27 cellular contexts compared by ENCODE assay signal in the genomic region with DNA sequence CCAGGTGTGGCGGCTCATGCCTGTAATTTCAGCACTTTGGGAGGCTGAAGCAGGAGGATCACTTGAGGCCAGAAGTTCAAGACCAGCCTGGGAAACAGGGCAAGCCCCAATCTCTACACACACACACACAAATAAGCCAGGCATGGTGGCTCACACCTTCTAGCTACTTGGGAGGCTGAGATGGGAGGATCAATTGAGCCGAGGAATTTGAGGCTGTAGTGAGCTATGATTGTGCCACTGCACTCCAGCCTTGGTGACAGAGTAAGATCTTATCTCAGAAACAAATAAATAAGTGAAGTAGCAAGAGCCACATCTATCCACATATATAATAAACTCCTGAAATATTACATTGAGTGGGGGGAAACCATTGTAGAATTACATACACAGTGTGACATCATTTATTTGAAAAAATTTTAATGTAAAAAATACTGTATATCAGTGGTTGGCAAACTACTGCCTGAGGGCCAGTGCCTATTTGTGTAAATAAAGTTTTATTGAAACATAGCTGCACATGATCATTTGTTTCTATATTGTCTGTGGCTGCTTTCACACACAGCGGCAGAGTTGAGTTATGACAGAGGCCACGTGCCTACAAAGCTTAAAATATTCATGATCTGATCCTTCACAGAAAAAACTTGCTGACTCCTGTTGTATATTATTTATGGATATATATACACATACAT.
"Had no signal": no experiment of that assay in that cellular context is flagged by ENCODE, and none has a peak within 500 bp of the region (broad histone marks: within the 10 kb centered on the region; RNA-seq: fewer than 3 reads in every experiment).

No MANE protein-coding gene starts in this region.

- H3K9me3 ChIP-seq: ovary, psoas muscle, right lobe of liver, sigmoid colon, stomach, thoracic aorta, thyroid gland, tibial nerve, upper lobe of right lung, uterus had no signal

- H3K4me1 ChIP-seq: parathyroid adenoma, right lobe of liver, sigmoid colon, stomach, thyroid gland, tibial nerve, upper lobe of right lung, uterus had no signal

- H3K9me3 Mint-ChIP-seq: naive thymus-derived CD8-positive, alpha-beta T cell; natural killer cell treated with Interleukin-12 subunit alpha and Interleukin-12 subunit beta and Interleukin-15 and Interleukin-18, amount 100 ng/mL, for 72 hours; stimulated activated effector memory CD8-positive, alpha-beta T cell treated with anti-CD3 and anti-CD28 coated beads, Interleukin-12 subunit alpha, Interleukin-12 subunit beta, amount 100 ng/mL, for 72 hours had no signal

- H3K4me3 Mint-ChIP-seq: naive thymus-derived CD8-positive, alpha-beta T cell; natural killer cell treated with Interleukin-12 subunit alpha and Interleukin-12 subunit beta and Interleukin-15 and Interleukin-18, amount 100 ng/mL, for 72 hours; neural progenitor cell; stimulated activated effector memory CD8-positive, alpha-beta T cell treated with anti-CD3 and anti-CD28 coated beads, Interleukin-12 subunit alpha, Interleukin-12 subunit beta, amount 100 ng/mL, for 72 hours; stimulated activated naive B cell treated with anti-CD40 and anti-IgM and Interleukin-4, amounts not matched to agents 10 μg/mL and 1 μg/mL and 100 μg/mL, for 72 hours; stimulated activated naive CD8-positive, alpha-beta T cell treated with anti-CD3 and anti-CD28 coated beads, Interleukin-15, Interleukin-2, amounts not matched to agents 100 ng/mL and 50 ng/mL, for 24 hours; type B pancreatic cell had no signal

- H3K27me3 ChIP-seq: ovary, right lobe of liver, sigmoid colon, thyroid gland, tibial nerve, upper lobe of right lung, uterus had no signal

- H3K9ac ChIP-seq: neural progenitor cell, parathyroid adenoma had no signal

- H3K36me3 Mint-ChIP-seq: naive thymus-derived CD8-positive, alpha-beta T cell; natural killer cell treated with Interleukin-12 subunit alpha and Interleukin-12 subunit beta and Interleukin-15 and Interleukin-18, amount 100 ng/mL, for 72 hours; neural progenitor cell; stimulated activated effector memory CD8-positive, alpha-beta T cell treated with anti-CD3 and anti-CD28 coated beads, Interleukin-12 subunit alpha, Interleukin-12 subunit beta, amount 100 ng/mL, for 72 hours; stimulated activated naive B cell treated with anti-CD40 and anti-IgM and Interleukin-4, amounts not matched to agents 10 μg/mL and 1 μg/mL and 100 μg/mL, for 72 hours; type B pancreatic cell had no signal

- H3K4me3 ChIP-seq: neural progenitor cell, ovary, psoas muscle, right lobe of liver, sigmoid colon, stomach, thoracic aorta, thyroid gland, tibial nerve, upper lobe of right lung, uterus had no signal

- H3K79me2 ChIP-seq: parathyroid adenoma had no signal

- H3K4me1 Mint-ChIP-seq: naive thymus-derived CD8-positive, alpha-beta T cell had no signal

- DNase-seq: naive thymus-derived CD8-positive, alpha-beta T cell; occipital lobe; ovary; psoas muscle; right cardiac atrium; right lobe of liver; sigmoid colon; small intestine; stimulated activated CD4-positive, alpha-beta T cell treated with anti-CD3 and anti-CD28 coated beads, Interleukin-15, amount 100 ng/mL, for 24 hours; stimulated activated CD4-positive, alpha-beta T cell treated with anti-CD3 and anti-CD28 coated beads, Interleukin-2, amount 100 ng/mL, for 24 hours; stimulated activated CD4-positive, alpha-beta T cell treated with anti-CD3 and anti-CD28 coated beads, Interleukin-2, amount 100 ng/mL, for 48 hours; stimulated activated CD4-positive, alpha-beta T cell treated with anti-CD3 and anti-CD28 coated beads, Interleukin-4, amount 100 ng/mL, for 24 hours; stimulated activated naive B cell treated with anti-CD40 and anti-IgM and Interleukin-4, amounts not matched to agents 10 μg/mL and 1 μg/mL and 100 μg/mL, for 72 hours; stimulated activated naive CD4-positive, alpha-beta T cell treated with Interleukin-2 at 50 U/mL for 16 hours; stomach; thyroid gland; upper lobe of right lung; uterus had no signal

- H2AFZ ChIP-seq: neural progenitor cell, parathyroid adenoma had no signal

- H3K27ac ChIP-seq: neural progenitor cell, ovary, parathyroid adenoma, right lobe of liver, sigmoid colon, stomach, thoracic aorta, thyroid gland, tibial nerve, upper lobe of right lung, uterus had no signal

- H3K36me3 ChIP-seq: neural progenitor cell, ovary, right lobe of liver, sigmoid colon, stomach, thoracic aorta, thyroid gland, tibial nerve, upper lobe of right lung, uterus had no signal

- H3K4me2 ChIP-seq: neural progenitor cell had no signal

- FAIRE-seq: small intestine had no signal

- ATAC-seq: naive thymus-derived CD8-positive, alpha-beta T cell; natural killer cell treated with Interleukin-12 subunit alpha and Interleukin-12 subunit beta and Interleukin-15 and Interleukin-18, amount 100 ng/mL, for 72 hours; right cardiac atrium; right lobe of liver; stimulated activated effector memory CD8-positive, alpha-beta T cell treated with anti-CD3 and anti-CD28 coated beads, Interleukin-12 subunit alpha, Interleukin-12 subunit beta, amount 100 ng/mL, for 72 hours; stimulated activated naive B cell treated with anti-CD40 and anti-IgM and Interleukin-4, amounts not matched to agents 10 μg/mL and 1 μg/mL and 100 μg/mL, for 72 hours; upper lobe of right lung had no signal

- H3K27ac Mint-ChIP-seq: naive thymus-derived CD8-positive, alpha-beta T cell; natural killer cell treated with Interleukin-12 subunit alpha and Interleukin-12 subunit beta and Interleukin-15 and Interleukin-18, amount 100 ng/mL, for 72 hours; neural progenitor cell; progenitor cell of endocrine pancreas; stimulated activated effector memory CD8-positive, alpha-beta T cell treated with anti-CD3 and anti-CD28 coated beads, Interleukin-12 subunit alpha, Interleukin-12 subunit beta, amount 100 ng/mL, for 72 hours; stimulated activated naive B cell treated with anti-CD40 and anti-IgM and Interleukin-4, amounts not matched to agents 10 μg/mL and 1 μg/mL and 100 μg/mL, for 72 hours; stimulated activated naive CD8-positive, alpha-beta T cell treated with anti-CD3 and anti-CD28 coated beads, Interleukin-15, Interleukin-2, amounts not matched to agents 100 ng/mL and 50 ng/mL, for 24 hours; type B pancreatic cell had no signal
